In the genomic region with DNA sequence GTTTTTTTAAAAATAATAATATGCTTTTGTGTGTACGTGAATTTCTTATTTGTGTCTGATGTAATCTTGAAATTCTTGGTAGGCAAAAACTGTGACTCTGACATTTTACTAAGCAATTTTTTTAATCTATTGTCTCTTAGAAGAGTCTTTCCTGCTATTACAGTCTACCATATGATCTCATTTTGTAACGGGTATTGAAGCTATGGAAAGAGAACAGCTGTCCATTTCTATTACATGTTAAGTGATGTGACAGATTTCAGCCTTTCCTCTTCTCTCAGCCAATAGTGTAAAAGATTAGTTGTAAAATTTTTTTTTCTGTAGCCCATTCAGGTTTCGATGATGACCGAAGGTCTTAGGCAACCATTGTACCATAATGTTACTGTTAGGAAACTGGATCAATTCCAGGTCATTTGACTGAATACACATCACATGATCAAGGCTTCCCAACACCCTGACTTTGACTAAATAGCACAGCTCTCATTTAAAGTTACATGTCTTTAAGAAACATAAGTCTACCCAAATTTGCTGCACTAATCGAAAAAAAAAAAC, we compare ENCODE assay signal across 19 cellular contexts.
DNase-seq lines count a peak whose midpoint lies in the region; ATAC-seq and TF ChIP-seq lines count a peak whose summit lies in the region.
"Had no signal": no experiment of that assay in that cellular context is flagged by ENCODE, and none has a peak within 500 bp of the region (broad histone marks: within the 10 kb centered on the region; RNA-seq: fewer than 3 reads in every experiment).

No MANE protein-coding gene starts in this region.

- TF ChIP-seq CTCF in epithelial cell of proximal tubule (conservative IDR thresholded peaks at IDR 0.05; ENCODE audit: low read depth, low read length) (no peak), HFFc6 (IDR thresholded peaks at IDR 0.05) (no peak), endothelial cell (IDR thresholded peaks at IDR 0.05; ENCODE audit: unreplicated experiment) (no peak)

- H3K9me3 ChIP-seq in T-helper 17 cell (ENCODE audit: control insufficient read depth, low read length, poor library complexity, severe bottlenecking): no peaks in the 10 kb centered on the region
- H3K9me3 ChIP-seq: Caco-2, HAP-1 had no signal

- no peaks in the 10 kb centered on the region for H3K27me3 Mint-ChIP-seq in T-helper 17 cell
- H3K27me3 Mint-ChIP-seq in HFFc6 (ENCODE audit: insufficient read depth): no peaks in the 10 kb centered on the region; the same call in 1 of the 2 replicates
- no peaks in the 10 kb centered on the region for H3K27me3 Mint-ChIP-seq in endothelial cell (ENCODE audit: unreplicated experiment)
- H3K27me3 Mint-ChIP-seq: stimulated activated naive CD8-positive, alpha-beta T cell treated with anti-CD3 and anti-CD28 coated beads, Interleukin-15, amount 100 ng/mL, for 72 hours had no signal

- H3K4me3 Mint-ChIP-seq in T-helper 17 cell (no peak overlapping the region), HFFc6 (no peak overlapping the region), endothelial cell (ENCODE audit: unreplicated experiment) (no peak overlapping the region)
- H3K4me3 Mint-ChIP-seq: stimulated activated naive CD8-positive, alpha-beta T cell treated with anti-CD3 and anti-CD28 coated beads, Interleukin-15, amount 100 ng/mL, for 72 hours had no signal

- H3K4me1 Mint-ChIP-seq in T-helper 17 cell (peaks cover 25% of the 10 kb centered on the region), HFFc6 (ENCODE audit: low read depth) (no peaks in the 10 kb centered on the region), endothelial cell (ENCODE audit: unreplicated experiment) (no peaks in the 10 kb centered on the region)
- H3K4me1 Mint-ChIP-seq: stimulated activated naive CD8-positive, alpha-beta T cell treated with anti-CD3 and anti-CD28 coated beads, Interleukin-15, amount 100 ng/mL, for 72 hours had no signal

- H3K9me3 Mint-ChIP-seq in HFFc6 (no peaks in the 10 kb centered on the region), endothelial cell (ENCODE audit: unreplicated experiment) (no peaks in the 10 kb centered on the region)
- H3K9me3 Mint-ChIP-seq: stimulated activated naive CD8-positive, alpha-beta T cell treated with anti-CD3 and anti-CD28 coated beads, Interleukin-15, amount 100 ng/mL, for 72 hours had no signal

- peak; percentile 20 for ATAC-seq in T-helper 17 cell
- ATAC-seq: Right ventricle myocardium inferior; stimulated activated naive CD8-positive, alpha-beta T cell treated with anti-CD3 and anti-CD28 coated beads, Interleukin-15, amount 100 ng/mL, for 72 hours had no signal

- peak overlapping the region; percentile 90 for H3K27ac Mint-ChIP-seq in T-helper 17 cell
- no peak overlapping the region for H3K27ac Mint-ChIP-seq in HFFc6
- H3K27ac Mint-ChIP-seq in endothelial cell (ENCODE audit: unreplicated experiment): no peak overlapping the region
- H3K27ac Mint-ChIP-seq: stimulated activated naive CD8-positive, alpha-beta T cell treated with anti-CD3 and anti-CD28 coated beads, Interleukin-15, amount 100 ng/mL, for 72 hours had no signal

- H3K4me3 ChIP-seq in epithelial cell of proximal tubule (ENCODE audit: low read depth, low read length): no peak overlapping the region
- H3K4me3 ChIP-seq: dorsolateral prefrontal cortex, HAP-1 had no signal

- DNase-seq in LHCN-M2 (ENCODE audit: low read depth) (peak; percentile 50), T-helper 17 cell (no peak), epithelial cell of proximal tubule (ENCODE audit: low read depth) (peak; percentile 43), retina (peak; percentile 28), OCI-M2 (lab: John Stamatoyannopoulos, UW; ENCODE audit: unreplicated experiment) (no peak), HFFc6 (no peak), endothelial cell (ENCODE audit: low spot score) (no peak)
- DNase-seq: activated CD4-positive, alpha-beta T cell treated with anti-CD3 and anti-CD28 coated beads for 4 hours; activated effector memory CD4-positive, alpha-beta T cell treated with Interleukin-2 at 50 U/mL for 16 hours; Caco-2; dorsolateral prefrontal cortex; head of caudate nucleus; midbrain; posterior cingulate gyrus; stimulated activated CD4-positive, alpha-beta T cell treated with anti-CD3 and anti-CD28 coated beads, Interleukin-4, amount 100 ng/mL, for 1 hour; stimulated activated naive CD8-positive, alpha-beta T cell treated with anti-CD3 and anti-CD28 coated beads, Interleukin-15, amount 100 ng/mL, for 72 hours; trophoblast cell had no signal

- no peaks in the 10 kb centered on the region for H3K36me3 Mint-ChIP-seq in T-helper 17 cell (ENCODE audit: low read depth)
- H3K36me3 Mint-ChIP-seq in HFFc6 (ENCODE audit: low read depth): no peaks in the 10 kb centered on the region
- H3K36me3 Mint-ChIP-seq in endothelial cell (ENCODE audit: low read depth, unreplicated experiment): no peaks in the 10 kb centered on the region

Comparison
In these comparisons a context has a peak if more than half of its experiments do, and no peak if none do; other contexts are left out.
1. DNase-seq: peak in LHCN-M2 (single experiment), epithelial cell of proximal tubule (single experiment) and retina (single experiment); none in T-helper 17 cell (0 of 3), OCI-M2 (single experiment), HFFc6 (single experiment) and endothelial cell (single experiment).